ENCODE assay signal across 1 cellular context in the genomic region with DNA sequence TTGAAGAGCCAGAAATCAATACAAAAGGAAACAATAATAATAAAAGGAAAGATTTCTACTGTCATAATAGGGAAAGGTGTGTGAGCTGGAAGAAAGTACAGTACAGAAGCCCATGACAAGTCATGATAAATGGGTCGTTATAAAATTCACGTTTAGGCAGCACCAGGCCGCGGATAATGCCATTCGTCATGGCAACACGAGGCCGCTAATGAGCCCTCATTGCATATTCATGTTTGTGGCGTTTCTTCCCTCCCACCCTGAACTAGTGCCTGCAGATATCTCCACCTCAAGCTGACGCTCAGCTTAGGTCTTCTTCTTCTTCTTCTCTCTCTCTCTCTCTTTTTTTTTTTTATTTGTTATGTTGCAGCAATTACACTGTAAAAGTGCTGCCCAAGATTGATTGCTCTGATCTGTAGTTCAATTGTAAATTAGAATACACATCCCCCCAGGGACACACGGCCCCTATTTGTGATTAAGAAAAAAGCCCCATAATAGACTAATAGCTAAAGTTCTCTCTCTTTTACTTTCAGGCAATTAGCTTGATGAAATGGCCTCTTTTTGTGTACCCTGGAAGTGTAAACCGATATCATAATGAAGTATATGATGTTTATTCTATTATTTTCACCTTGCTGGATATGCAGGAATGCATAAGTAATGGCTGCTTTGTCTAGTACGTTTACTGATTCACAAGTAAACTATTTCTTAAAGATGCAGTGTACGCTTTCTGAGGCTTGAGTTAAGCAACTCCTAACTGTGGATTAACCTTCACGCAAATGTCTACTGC.
TF ChIP-seq lines count a peak whose summit lies in the region.

No MANE protein-coding gene starts in this region.

TF ChIP-seq in GM23338, 12 proteins besides CTCF, POLR2A, EP300 and RAD21 (continued from another document):
- TF ChIP-seq, protein P1, sequence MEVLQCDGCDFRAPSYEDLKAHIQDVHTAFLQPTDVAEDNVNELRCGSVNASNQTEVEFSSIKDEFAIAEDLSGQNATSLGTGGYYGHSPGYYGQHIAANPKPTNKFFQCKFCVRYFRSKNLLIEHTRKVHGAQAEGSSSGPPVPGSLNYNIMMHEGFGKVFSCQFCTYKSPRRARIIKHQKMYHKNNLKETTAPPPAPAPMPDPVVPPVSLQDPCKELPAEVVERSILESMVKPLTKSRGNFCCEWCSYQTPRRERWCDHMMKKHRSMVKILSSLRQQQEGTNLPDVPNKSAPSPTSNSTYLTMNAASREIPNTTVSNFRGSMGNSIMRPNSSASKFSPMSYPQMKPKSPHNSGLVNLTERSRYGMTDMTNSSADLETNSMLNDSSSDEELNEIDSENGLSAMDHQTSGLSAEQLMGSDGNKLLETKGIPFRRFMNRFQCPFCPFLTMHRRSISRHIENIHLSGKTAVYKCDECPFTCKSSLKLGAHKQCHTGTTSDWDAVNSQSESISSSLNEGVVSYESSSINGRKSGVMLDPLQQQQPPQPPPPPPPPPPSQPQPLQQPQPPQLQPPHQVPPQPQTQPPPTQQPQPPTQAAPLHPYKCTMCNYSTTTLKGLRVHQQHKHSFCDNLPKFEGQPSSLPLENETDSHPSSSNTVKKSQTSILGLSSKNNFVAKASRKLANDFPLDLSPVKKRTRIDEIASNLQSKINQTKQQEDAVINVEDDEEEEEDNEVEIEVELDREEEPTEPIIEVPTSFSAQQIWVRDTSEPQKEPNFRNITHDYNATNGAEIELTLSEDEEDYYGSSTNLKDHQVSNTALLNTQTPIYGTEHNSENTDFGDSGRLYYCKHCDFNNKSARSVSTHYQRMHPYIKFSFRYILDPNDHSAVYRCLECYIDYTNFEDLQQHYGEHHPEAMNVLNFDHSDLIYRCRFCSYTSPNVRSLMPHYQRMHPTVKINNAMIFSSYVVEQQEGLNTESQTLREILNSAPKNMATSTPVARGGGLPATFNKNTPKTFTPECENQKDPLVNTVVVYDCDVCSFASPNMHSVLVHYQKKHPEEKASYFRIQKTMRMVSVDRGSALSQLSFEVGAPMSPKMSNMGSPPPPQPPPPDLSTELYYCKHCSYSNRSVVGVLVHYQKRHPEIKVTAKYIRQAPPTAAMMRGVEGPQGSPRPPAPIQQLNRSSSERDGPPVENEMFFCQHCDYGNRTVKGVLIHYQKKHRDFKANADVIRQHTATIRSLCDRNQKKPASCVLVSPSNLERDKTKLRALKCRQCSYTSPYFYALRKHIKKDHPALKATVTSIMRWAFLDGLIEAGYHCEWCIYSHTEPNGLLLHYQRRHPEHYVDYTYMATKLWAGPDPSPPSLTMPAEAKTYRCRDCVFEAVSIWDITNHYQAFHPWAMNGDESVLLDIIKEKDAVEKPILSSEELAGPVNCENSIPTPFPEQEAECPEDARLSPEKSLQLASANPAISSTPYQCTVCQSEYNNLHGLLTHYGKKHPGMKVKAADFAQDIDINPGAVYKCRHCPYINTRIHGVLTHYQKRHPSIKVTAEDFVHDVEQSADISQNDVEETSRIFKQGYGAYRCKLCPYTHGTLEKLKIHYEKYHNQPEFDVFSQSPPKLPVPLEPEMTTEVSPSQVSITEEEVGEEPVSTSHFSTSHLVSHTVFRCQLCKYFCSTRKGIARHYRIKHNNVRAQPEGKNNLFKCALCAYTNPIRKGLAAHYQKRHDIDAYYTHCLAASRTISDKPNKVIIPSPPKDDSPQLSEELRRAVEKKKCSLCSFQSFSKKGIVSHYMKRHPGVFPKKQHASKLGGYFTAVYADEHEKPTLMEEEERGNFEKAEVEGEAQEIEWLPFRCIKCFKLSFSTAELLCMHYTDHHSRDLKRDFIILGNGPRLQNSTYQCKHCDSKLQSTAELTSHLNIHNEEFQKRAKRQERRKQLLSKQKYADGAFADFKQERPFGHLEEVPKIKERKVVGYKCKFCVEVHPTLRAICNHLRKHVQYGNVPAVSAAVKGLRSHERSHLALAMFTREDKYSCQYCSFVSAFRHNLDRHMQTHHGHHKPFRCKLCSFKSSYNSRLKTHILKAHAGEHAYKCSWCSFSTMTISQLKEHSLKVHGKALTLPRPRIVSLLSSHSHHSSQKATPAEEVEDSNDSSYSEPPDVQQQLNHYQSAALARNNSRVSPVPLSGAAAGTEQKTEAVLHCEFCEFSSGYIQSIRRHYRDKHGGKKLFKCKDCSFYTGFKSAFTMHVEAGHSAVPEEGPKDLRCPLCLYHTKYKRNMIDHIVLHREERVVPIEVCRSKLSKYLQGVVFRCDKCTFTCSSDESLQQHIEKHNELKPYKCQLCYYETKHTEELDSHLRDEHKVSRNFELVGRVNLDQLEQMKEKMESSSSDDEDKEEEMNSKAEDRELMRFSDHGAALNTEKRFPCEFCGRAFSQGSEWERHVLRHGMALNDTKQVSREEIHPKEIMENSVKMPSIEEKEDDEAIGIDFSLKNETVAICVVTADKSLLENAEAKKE (CRISPR knock-in tag; IDR thresholded peaks at IDR 0.05), result no peak
- TF ChIP-seq CREB1 (CRISPR knock-in tag; IDR thresholded peaks at IDR 0.05; ENCODE audit: low read depth), result no peak
- no peak for TF ChIP-seq ZNF331 (CRISPR knock-in tag; IDR thresholded peaks at IDR 0.05; ENCODE audit: low read depth)
